8 cellular contexts compared by ENCODE assay signal in genomic region chr5:160421625-160422258, GRCh38. TPM values are rescaled to one million over a fixed set of nuclear protein-coding genes. Genes with fewer than 3 reads are reported as not detected.
DNase-seq lines count a peak whose midpoint lies in the region; ATAC-seq and TF ChIP-seq lines count a peak whose summit lies in the region.

Gene PTTG1, plus strand, starts transcription at chr5:160421855. Its CDS starts 458 bp downstream, at chr5:160422313.

- peaks cover 0 to 3% (median 0%) of the 10 kb centered on the region in 4 donors for H3K36me3 ChIP-seq in upper lobe of left lung

- peak in 2 of 4 donors; percentile 31 to 55 for TF ChIP-seq POLR2A in upper lobe of left lung (IDR thresholded peaks at IDR 0.05)

- no peaks in the 10 kb centered on the region for H3K9me3 ChIP-seq in upper lobe of left lung

- H3K4me3 ChIP-seq in GM12875 (ENCODE audit: low read depth, low read length), result peak within 1 kb of the TSS; percentile 81
- peak within 1 kb of the TSS; percentile 63 to 84 (median 74) for H3K4me3 ChIP-seq in upper lobe of left lung

- 1% methylated on average over 24 to 39 of the region's 39 CpGs for WGBS in upper lobe of left lung, 2 donors

- no peaks in the 10 kb centered on the region for H3K27me3 ChIP-seq in upper lobe of left lung

- TF ChIP-seq EP300 in upper lobe of left lung (IDR thresholded peaks at IDR 0.05), result no peak

- H3K27ac ChIP-seq in upper lobe of left lung, result peak within 1 kb of the TSS; percentile 78 to 84 (median 80)

- DNase-seq in NCI-H1417 (lab: John Stamatoyannopoulos, UW), result peak; percentile 92 to 98 (median 96)
- DNase-seq in SW480 (ENCODE audit: low spot score), result peak; percentile 97
- peak; percentile 79 for DNase-seq in activated naive CD8-positive, alpha-beta T cell treated with anti-CD3 and anti-CD28 coated beads, Interleukin-2, amount 50 U/mL, for 16 hours (ENCODE audit: low read depth, low spot score)
- DNase-seq in cardiac septum (ENCODE audit: low spot score), result peak; percentile 97
- peak; percentile 78 to 99 (median 89) for DNase-seq in posterior cingulate gyrus
- DNase-seq in upper lobe of left lung, result peak; percentile 97 to 99

- no peak for TF ChIP-seq CTCF in GM12875 (IDR thresholded peaks at IDR 0.05; ENCODE audit: borderline replicate concordance, insufficient read depth, low read depth, low read length)
- no peak for TF ChIP-seq CTCF in upper lobe of left lung (IDR thresholded peaks at IDR 0.05)

- H3K4me1 ChIP-seq in upper lobe of left lung, result peaks cover 17 to 41% (median 34%) of the 10 kb centered on the region in 4 donors

- ATAC-seq in HG02763 (IDR thresholded peaks at IDR 0.05; ENCODE audit: unreplicated experiment) (peak; percentile 61), upper lobe of left lung (ENCODE audit: low FRiP score in 2 of 2) (peak; percentile 91 to 95)

- intact Hi-C loops in cardiac septum (cut with DNase I), result no loop called here
- intact Hi-C loops in posterior cingulate gyrus (cut with DNase I), result no loop called here

RNA-seq across cellular contexts. Expression of gene PTTG1, which starts in this region (rescaled TPM):
- total RNA-seq in cardiac septum (1.0 TPM), upper lobe of left lung (10 to 100 TPM in 3 of 6 donors, 1 to 10 TPM in 3; 4.3 to 34.8 (median 9.6) TPM)

Comparison
In these comparisons a context has a peak if more than half of its experiments do, and no peak if none do; other contexts are left out.
1. Peak in every context shown above with its lines: DNase-seq, ATAC-seq, H3K4me3 ChIP-seq and H3K27ac ChIP-seq.